8 cellular contexts compared by ENCODE assay signal in the genomic region with DNA sequence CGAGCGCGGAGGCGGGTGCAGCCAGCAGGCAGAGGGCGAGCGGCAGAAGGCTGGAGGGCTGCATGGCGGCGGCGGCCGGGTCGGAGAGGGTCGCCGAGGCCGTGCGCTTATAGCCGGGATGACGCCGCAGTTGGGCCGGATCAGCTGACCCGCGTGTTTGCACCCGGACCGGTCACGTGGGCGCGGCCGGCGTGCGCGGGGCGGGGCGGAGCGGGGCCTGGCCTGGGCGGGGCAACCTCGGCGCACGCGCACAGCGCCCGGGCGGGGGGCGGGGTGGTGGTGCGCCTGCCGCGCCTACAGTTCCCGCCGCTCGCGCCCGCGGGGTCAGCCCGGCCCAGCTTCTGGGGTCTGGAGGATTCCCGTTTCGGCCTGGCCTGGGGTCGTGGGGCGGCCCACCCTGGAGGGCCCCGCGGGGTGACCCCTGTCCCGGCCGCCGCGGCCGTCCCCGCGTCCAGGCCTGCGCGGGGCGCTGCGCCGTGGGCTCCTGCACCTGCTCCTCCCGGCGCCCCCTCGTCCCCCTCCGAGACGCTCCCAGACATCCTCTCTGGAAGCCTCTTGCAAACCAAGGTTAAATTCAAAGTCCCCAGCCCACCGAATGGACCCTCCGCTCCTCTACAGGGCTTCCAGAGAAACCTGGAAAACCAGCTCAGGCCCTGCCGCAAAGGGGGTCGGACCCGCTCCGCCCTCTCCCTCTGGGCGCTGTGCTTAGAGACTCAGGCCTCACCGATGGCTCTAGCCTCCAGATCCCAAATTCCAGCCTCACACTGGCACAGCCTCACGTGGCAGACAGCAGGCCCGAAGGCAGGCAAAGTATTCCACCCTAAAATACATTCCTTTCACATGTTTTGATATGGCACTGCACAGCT. TPM values are rescaled to one million over a fixed set of nuclear protein-coding genes. Genes with fewer than 3 reads are reported as not detected.
DNase-seq lines count a peak whose midpoint lies in the region; ATAC-seq and TF ChIP-seq lines count a peak whose summit lies in the region.

A gene (minus strand): TSS at position 132 of the 866 bp plus-strand sequence. CDS start 68 bp downstream, at position 64.

- H3K4me3 ChIP-seq in AG04449 (ENCODE audit: low read depth, low read length) (peak within 1 kb of the TSS; percentile 84), lung (peak within 1 kb of the TSS; percentile 93)

- H3K27me3 Mint-ChIP-seq in activated CD4-positive, alpha-beta memory T cell treated with anti-CD3 and anti-CD28 coated beads, Interleukin-2, amount 10 ng/mL, durations not matched to agents 7 days and 5 days: no peaks in the 10 kb centered on the region

- WGBS in lung, 2 donors: 2 to 8% methylated on average over 48 to 85 of the region's 85 CpGs

- H3K4me1 Mint-ChIP-seq in activated CD4-positive, alpha-beta memory T cell treated with anti-CD3 and anti-CD28 coated beads, Interleukin-2, amount 10 ng/mL, durations not matched to agents 7 days and 5 days: peaks cover 46% of the 10 kb centered on the region

- ATAC-seq in GM18861 (IDR thresholded peaks at IDR 0.05; ENCODE audit: unreplicated experiment) (peak; percentile 57), HG03103 (IDR thresholded peaks at IDR 0.05; ENCODE audit: low read depth, unreplicated experiment) (peak; percentile 70), lung (ENCODE audit: insufficient read depth, low FRiP score) (peak; percentile 78)

- DNase-seq in AG04449 (ENCODE audit: low read depth, low spot score): no peak
- DNase-seq in NCI-H510A (lab: John Stamatoyannopoulos, UW): peak; percentile 41
- DNase-seq in activated CD4-positive, alpha-beta memory T cell treated with anti-CD3 and anti-CD28 coated beads, Interleukin-2, amount 10 ng/mL, durations not matched to agents 7 days and 5 days: peak; percentile 93
- peak; percentile 93 for DNase-seq in ecto neural progenitor cell (ENCODE audit: low spot score)
- peak; percentile 91 for DNase-seq in lung (ENCODE audit: low spot score)
- DNase-seq in stimulated activated CD4-positive, alpha-beta T cell treated with anti-CD3 and anti-CD28 coated beads, TNF-alpha, amount 100 ng/mL, for 24 hours (ENCODE audit: low read depth in 3 of 3): peak; percentile 74 to 82 (median 80)

- no peaks in the 10 kb centered on the region for H3K27me3 ChIP-seq in lung (ENCODE audit: control insufficient read depth, insufficient read depth)

- H3K4me1 ChIP-seq in lung (ENCODE audit: control insufficient read depth in 2 of 2, insufficient read depth in 2 of 2, low read length in 2 of 2): peaks cover 7 to 38% of the 10 kb centered on the region in 2 donors

- peak within 1 kb of the TSS; percentile 78 for H3K27ac Mint-ChIP-seq in activated CD4-positive, alpha-beta memory T cell treated with anti-CD3 and anti-CD28 coated beads, Interleukin-2, amount 10 ng/mL, durations not matched to agents 7 days and 5 days

- no peaks in the 10 kb centered on the region for H3K9me3 Mint-ChIP-seq in activated CD4-positive, alpha-beta memory T cell treated with anti-CD3 and anti-CD28 coated beads, Interleukin-2, amount 10 ng/mL, durations not matched to agents 7 days and 5 days

- H3K9me3 ChIP-seq in lung (ENCODE audit: control insufficient read depth in 2 of 2, insufficient read depth in 1 of 2, low read length in 1 of 2): no peaks in the 10 kb centered on the region

- H3K27ac ChIP-seq in lung (ENCODE audit: low read depth in 1 of 2, low read length in 1 of 2): peak within 1 kb of the TSS; percentile 91 to 95

- TF ChIP-seq CTCF in AG04449 (IDR thresholded peaks at IDR 0.05; ENCODE audit: insufficient read depth, low read length, missing control alignments) (no peak), lung (IDR thresholded peaks at IDR 0.05; ENCODE audit: control extremely low read depth, extremely low read depth) (no peak)

- CTCF ChIA-PET in AG04449 (lab: Yijun Ruan, JAX): interaction anchor here (0.7 to 1.8 kb wide), 4 partner anchors 10 to 70 kb away, joined by 3 to 7 read pairs (median 4); no protein-coding TSS in a partner anchor
- CTCF ChIA-PET in activated CD4-positive, alpha-beta memory T cell treated with anti-CD3 and anti-CD28 coated beads, Interleukin-2, amount 10 ng/mL, durations not matched to agents 7 days and 5 days (lab: Charles Lee): interaction anchor here (1.3 to 1.7 kb wide), 2 partner anchors 9 to 70 kb away, joined by 5 to 8 read pairs; no protein-coding TSS in a partner anchor

- H3K36me3 Mint-ChIP-seq in activated CD4-positive, alpha-beta memory T cell treated with anti-CD3 and anti-CD28 coated beads, Interleukin-2, amount 10 ng/mL, durations not matched to agents 7 days and 5 days (ENCODE audit: low read depth): peaks cover 3% of the 10 kb centered on the region

- POLR2A ChIA-PET in AG04449 (lab: Yijun Ruan, JAX): interaction anchor here (0.6 to 1.0 kb wide), 3 partner anchors 15 to 68 kb away, joined by 3 read pairs; no protein-coding TSS in a partner anchor
- POLR2A ChIA-PET in activated CD4-positive, alpha-beta memory T cell treated with anti-CD3 and anti-CD28 coated beads, Interleukin-2, amount 10 ng/mL, durations not matched to agents 7 days and 5 days (lab: Charles Lee): interaction anchor here (1.3 to 2.4 kb wide), 2 partner anchors 9 to 11 kb away, joined by 4 to 10 read pairs; no protein-coding TSS in a partner anchor

- H3K4me3 Mint-ChIP-seq in activated CD4-positive, alpha-beta memory T cell treated with anti-CD3 and anti-CD28 coated beads, Interleukin-2, amount 10 ng/mL, durations not matched to agents 7 days and 5 days: peak within 1 kb of the TSS; percentile 84

- peaks cover 0 to 27% of the 10 kb centered on the region in 2 donors for H3K36me3 ChIP-seq in lung (ENCODE audit: control insufficient read depth in 2 of 2, insufficient read depth in 2 of 2, low read length in 2 of 2)

RNA-seq across cellular contexts. Expression of the gene that starts here (rescaled TPM):
- 100 to 1,000 TPM; 156 to 172 TPM for total RNA-seq in activated CD4-positive, alpha-beta memory T cell treated with anti-CD3 and anti-CD28 coated beads, Interleukin-2, amount 10 ng/mL, durations not matched to agents 7 days and 5 days
- 1,000 to 10,000 TPM in 1 of 2 donors, 100 to 1,000 TPM in 1; 388 to 2,158 TPM for total RNA-seq in lung
- polyA plus RNA-seq in lung: 1,000 to 10,000 TPM; 1,739 to 2,177 TPM
